Comparison of ENCODE assay signal across 2 cellular contexts in genomic region chr3:36597422-36597821, GRCh38.
TF ChIP-seq lines count a peak whose summit lies in the region.

No MANE protein-coding gene starts in this region.

TF ChIP-seq in GM23338, 12 proteins besides CTCF, POLR2A, EP300 and RAD21 (continued from another document):
- TF ChIP-seq REST (IDR thresholded peaks at IDR 0.05; ENCODE audit: unreplicated experiment): no peak
- no peak for TF ChIP-seq POLR2AphosphoS5 (IDR thresholded peaks at IDR 0.05; ENCODE audit: low read depth)
- no peak for TF ChIP-seq ZNF331 (CRISPR knock-in tag; IDR thresholded peaks at IDR 0.05; ENCODE audit: low read depth)
- no peak for TF ChIP-seq EZH2 (IDR thresholded peaks at IDR 0.05; ENCODE audit: low read depth, unreplicated experiment)
- TF ChIP-seq STAT1 (IDR thresholded peaks at IDR 0.05; ENCODE audit: unreplicated experiment): no peak
- TF ChIP-seq CREB1 (CRISPR knock-in tag; IDR thresholded peaks at IDR 0.05; ENCODE audit: low read depth): no peak
- TF ChIP-seq NANOG (IDR thresholded peaks at IDR 0.05; ENCODE audit: borderline replicate concordance): no peak
- TF ChIP-seq ZNF462 (CRISPR knock-in tag; IDR thresholded peaks at IDR 0.05): no peak
- TF ChIP-seq, protein P1, sequence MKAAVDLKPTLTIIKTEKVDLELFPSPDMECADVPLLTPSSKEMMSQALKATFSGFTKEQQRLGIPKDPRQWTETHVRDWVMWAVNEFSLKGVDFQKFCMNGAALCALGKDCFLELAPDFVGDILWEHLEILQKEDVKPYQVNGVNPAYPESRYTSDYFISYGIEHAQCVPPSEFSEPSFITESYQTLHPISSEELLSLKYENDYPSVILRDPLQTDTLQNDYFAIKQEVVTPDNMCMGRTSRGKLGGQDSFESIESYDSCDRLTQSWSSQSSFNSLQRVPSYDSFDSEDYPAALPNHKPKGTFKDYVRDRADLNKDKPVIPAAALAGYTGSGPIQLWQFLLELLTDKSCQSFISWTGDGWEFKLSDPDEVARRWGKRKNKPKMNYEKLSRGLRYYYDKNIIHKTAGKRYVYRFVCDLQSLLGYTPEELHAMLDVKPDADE (IDR thresholded peaks at IDR 0.05): no peak

TF ChIP-seq in H1, 55 proteins besides CTCF, POLR2A, EP300 and RAD21 (continued from another document):
- TF ChIP-seq, protein P2, sequence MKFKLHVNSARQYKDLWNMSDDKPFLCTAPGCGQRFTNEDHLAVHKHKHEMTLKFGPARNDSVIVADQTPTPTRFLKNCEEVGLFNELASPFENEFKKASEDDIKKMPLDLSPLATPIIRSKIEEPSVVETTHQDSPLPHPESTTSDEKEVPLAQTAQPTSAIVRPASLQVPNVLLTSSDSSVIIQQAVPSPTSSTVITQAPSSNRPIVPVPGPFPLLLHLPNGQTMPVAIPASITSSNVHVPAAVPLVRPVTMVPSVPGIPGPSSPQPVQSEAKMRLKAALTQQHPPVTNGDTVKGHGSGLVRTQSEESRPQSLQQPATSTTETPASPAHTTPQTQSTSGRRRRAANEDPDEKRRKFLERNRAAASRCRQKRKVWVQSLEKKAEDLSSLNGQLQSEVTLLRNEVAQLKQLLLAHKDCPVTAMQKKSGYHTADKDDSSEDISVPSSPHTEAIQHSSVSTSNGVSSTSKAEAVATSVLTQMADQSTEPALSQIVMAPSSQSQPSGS (IDR thresholded peaks at IDR 0.05; ENCODE audit: low read length): no peak
- no peak for TF ChIP-seq CTBP2 (IDR thresholded peaks at IDR 0.05; ENCODE audit: borderline replicate concordance, insufficient read depth, insufficient read length, low read length)
- TF ChIP-seq POLR2AphosphoS5 (IDR thresholded peaks at IDR 0.05; ENCODE audit: low read depth, low read length): no peak
